ENCODE assay signal across 21 cellular contexts in genomic region chr10:71201921-71202713, GRCh38. TPM values are rescaled to one million over a fixed set of nuclear protein-coding genes. Genes with fewer than 3 reads are reported as not detected.
"Had no signal": no experiment of that assay in that cellular context is flagged by ENCODE, and none has a peak within 500 bp of the region (broad histone marks: within the 10 kb centered on the region; RNA-seq: fewer than 3 reads in every experiment).

No MANE protein-coding gene starts in this region.

- ATAC-seq: activated CD4-positive, CD25-positive, alpha-beta regulatory T cell treated with anti-CD3 and anti-CD28 coated beads, Interleukin-2, amount 50 U/mL, for 24 hours; activated CD8-positive, alpha-beta T cell treated with anti-CD3 and anti-CD28 coated beads, Interleukin-2, amount 10 ng/mL, durations not matched to agents 7 days and 5 days; body of pancreas; foreskin keratinocyte; left lung; natural killer cell; stimulated activated naive B cell treated with anti-CD40 and anti-IgM and Interleukin-4, amounts not matched to agents 10 μg/mL and 1 μg/mL and 100 μg/mL, for 72 hours; upper lobe of right lung had no signal

- H3K4me3 ChIP-seq: body of pancreas, dorsolateral prefrontal cortex, left lung, ovary, thoracic aorta, upper lobe of right lung had no signal

- FAIRE-seq: kidney had no signal

- H3K9me3 ChIP-seq: body of pancreas had no signal

- H3K27me3 ChIP-seq: body of pancreas, ovary, upper lobe of right lung had no signal

- DNase-seq: activated CD4-positive, alpha-beta T cell treated with anti-CD3 and anti-CD28 coated beads, Interleukin-2, amount 10 ng/mL, durations not matched to agents 7 days and 5 days; activated CD8-positive, alpha-beta T cell treated with anti-CD3 and anti-CD28 coated beads, Interleukin-2, amount 10 ng/mL, durations not matched to agents 7 days and 5 days; activated naive CD4-positive, alpha-beta T cell treated with anti-CD3 and anti-CD28 coated beads for 36 hours; activated T-cell treated with anti-CD3 and anti-CD28 coated beads, Interleukin-2, amount 50 U/mL, for 24 hours; body of pancreas; central memory CD4-positive, alpha-beta T cell; dorsolateral prefrontal cortex; foreskin keratinocyte; glutamatergic neuron; hippocampal formation; kidney; left lung; natural killer cell; ovary; stimulated activated naive B cell treated with anti-CD40 and anti-IgM and Interleukin-4, amounts not matched to agents 10 μg/mL and 1 μg/mL and 100 μg/mL, for 72 hours; T-helper 1 cell; T1000; upper lobe of right lung had no signal

- H3K4me1 ChIP-seq: body of pancreas, foreskin keratinocyte, left lung, upper lobe of right lung had no signal

- H3K27ac ChIP-seq: body of pancreas, dorsolateral prefrontal cortex, foreskin keratinocyte, left lung, ovary, thoracic aorta, upper lobe of right lung had no signal

- H3K36me3 ChIP-seq: left lung, ovary, thoracic aorta, upper lobe of right lung had no signal

RNA-seq across cellular contexts. Expression of gene UNC5B, which starts 10.3 kb away (rescaled TPM):
- total RNA-seq: activated CD4-positive, alpha-beta T cell treated with anti-CD3 and anti-CD28 coated beads, Interleukin-2, amount 10 ng/mL, durations not matched to agents 7 days and 5 days; activated T-helper 2 cell treated with anti-CD3 and anti-CD28 coated beads, Interferon-gamma antibody, Interleukin-2, Interleukin-4, amounts not matched to agents 10 μg/mL and 5 μg/mL and 100 μg/mL, durations not matched to agents 14 hours and 24 hours and 36 hours had no signal
